ENCODE assay signal across 1 cellular context in genomic region chr19:1424182-1424955, GRCh38.
TF ChIP-seq lines count a peak whose summit lies in the region.

No MANE protein-coding gene starts in this region.

TF ChIP-seq in HepG2, 621 proteins besides CTCF, POLR2A, EP300 and RAD21 (continued from another document and continues in another):
- TF ChIP-seq ZNF687 (CRISPR knock-in tag; IDR thresholded peaks at IDR 0.05): peak; percentile 93
- TF ChIP-seq ZBTB2 (CRISPR knock-in tag; IDR thresholded peaks at IDR 0.05; ENCODE audit: low read depth): no peak
- TF ChIP-seq ZNF337 (CRISPR knock-in tag; IDR thresholded peaks at IDR 0.05; ENCODE audit: borderline replicate concordance, low read depth): no peak
- TF ChIP-seq ZNF503 (CRISPR knock-in tag; IDR thresholded peaks at IDR 0.05): no peak
- no peak for TF ChIP-seq SETDB1 (CRISPR knock-in tag; IDR thresholded peaks at IDR 0.05; ENCODE audit: borderline replicate concordance)
- TF ChIP-seq ATF1 (CRISPR knock-in tag; IDR thresholded peaks at IDR 0.05): no peak
- no peak for TF ChIP-seq ZNF251 (CRISPR knock-in tag; IDR thresholded peaks at IDR 0.05)
- no peak for TF ChIP-seq HMGA1 (CRISPR knock-in tag; conservative IDR thresholded peaks at IDR 0.05)
- peak; percentile 13; the same call in 1 of the 2 replicates for TF ChIP-seq JUND (CRISPR knock-in tag; IDR thresholded peaks at IDR 0.05)
- no peak; the same call in 1 of the 2 replicates for TF ChIP-seq CBX5 (CRISPR knock-in tag; IDR thresholded peaks at IDR 0.05; ENCODE audit: borderline replicate concordance)
- TF ChIP-seq ZMAT3 (CRISPR knock-in tag; conservative IDR thresholded peaks at IDR 0.05): no peak
- no peak for TF ChIP-seq ZFP36 (IDR thresholded peaks at IDR 0.05; ENCODE audit: borderline replicate concordance, low read depth, low read length, partially characterized antibody)
- TF ChIP-seq ZFP90 (CRISPR knock-in tag; IDR thresholded peaks at IDR 0.05; ENCODE audit: borderline replicate concordance): no peak
- TF ChIP-seq RFX5 (IDR thresholded peaks at IDR 0.05; ENCODE audit: low read depth, low read length): no peak
- TF ChIP-seq PRDM10 (CRISPR knock-in tag; IDR thresholded peaks at IDR 0.05; ENCODE audit: low read depth): no peak
- TF ChIP-seq GABPB1 (CRISPR knock-in tag; IDR thresholded peaks at IDR 0.05): peak; percentile 89
- peak; percentile 56; the same call in 1 of the 2 replicates for TF ChIP-seq IKZF5 (CRISPR knock-in tag; IDR thresholded peaks at IDR 0.05)
- peak; percentile 14; the same call in 1 of the 2 replicates for TF ChIP-seq RERE (CRISPR knock-in tag; IDR thresholded peaks at IDR 0.05; ENCODE audit: low read depth)
- no peak for TF ChIP-seq NR3C1 (CRISPR knock-in tag; IDR thresholded peaks at IDR 0.05)
- peak; percentile 23; the same call in 1 of the 2 replicates for TF ChIP-seq ATF2 (CRISPR knock-in tag; IDR thresholded peaks at IDR 0.05)
- TF ChIP-seq KMT2B (CRISPR knock-in tag; IDR thresholded peaks at IDR 0.05): no peak
- no peak for TF ChIP-seq TIGD3 (CRISPR knock-in tag; IDR thresholded peaks at IDR 0.05; ENCODE audit: borderline replicate concordance)
- TF ChIP-seq SRF (IDR thresholded peaks at IDR 0.05; ENCODE audit: low read depth, low read length): no peak
- TF ChIP-seq HMG20B (CRISPR knock-in tag; conservative IDR thresholded peaks at IDR 0.05): no peak
- TF ChIP-seq ZNF550 (CRISPR knock-in tag; IDR thresholded peaks at IDR 0.05; ENCODE audit: borderline replicate concordance): no peak
- no peak; the same call in 1 of the 2 replicates for TF ChIP-seq ZNF460 (CRISPR knock-in tag; IDR thresholded peaks at IDR 0.05; ENCODE audit: borderline replicate concordance)
- TF ChIP-seq FOXO4 (CRISPR knock-in tag; conservative IDR thresholded peaks at IDR 0.05): no peak
- peak; percentile 89 for TF ChIP-seq ZNF263 (CRISPR knock-in tag; IDR thresholded peaks at IDR 0.05)
- no peak for TF ChIP-seq YEATS2 (CRISPR knock-in tag; IDR thresholded peaks at IDR 0.05; ENCODE audit: borderline replicate concordance)
- TF ChIP-seq MIER3 (CRISPR knock-in tag; IDR thresholded peaks at IDR 0.05; ENCODE audit: borderline replicate concordance): no peak
- TF ChIP-seq RARG (CRISPR knock-in tag; IDR thresholded peaks at IDR 0.05; ENCODE audit: low read depth): no peak
- TF ChIP-seq TOE1 (CRISPR knock-in tag; IDR thresholded peaks at IDR 0.05): no peak
